Comparison of ENCODE assay signal across 8 cellular contexts in the genomic region with DNA sequence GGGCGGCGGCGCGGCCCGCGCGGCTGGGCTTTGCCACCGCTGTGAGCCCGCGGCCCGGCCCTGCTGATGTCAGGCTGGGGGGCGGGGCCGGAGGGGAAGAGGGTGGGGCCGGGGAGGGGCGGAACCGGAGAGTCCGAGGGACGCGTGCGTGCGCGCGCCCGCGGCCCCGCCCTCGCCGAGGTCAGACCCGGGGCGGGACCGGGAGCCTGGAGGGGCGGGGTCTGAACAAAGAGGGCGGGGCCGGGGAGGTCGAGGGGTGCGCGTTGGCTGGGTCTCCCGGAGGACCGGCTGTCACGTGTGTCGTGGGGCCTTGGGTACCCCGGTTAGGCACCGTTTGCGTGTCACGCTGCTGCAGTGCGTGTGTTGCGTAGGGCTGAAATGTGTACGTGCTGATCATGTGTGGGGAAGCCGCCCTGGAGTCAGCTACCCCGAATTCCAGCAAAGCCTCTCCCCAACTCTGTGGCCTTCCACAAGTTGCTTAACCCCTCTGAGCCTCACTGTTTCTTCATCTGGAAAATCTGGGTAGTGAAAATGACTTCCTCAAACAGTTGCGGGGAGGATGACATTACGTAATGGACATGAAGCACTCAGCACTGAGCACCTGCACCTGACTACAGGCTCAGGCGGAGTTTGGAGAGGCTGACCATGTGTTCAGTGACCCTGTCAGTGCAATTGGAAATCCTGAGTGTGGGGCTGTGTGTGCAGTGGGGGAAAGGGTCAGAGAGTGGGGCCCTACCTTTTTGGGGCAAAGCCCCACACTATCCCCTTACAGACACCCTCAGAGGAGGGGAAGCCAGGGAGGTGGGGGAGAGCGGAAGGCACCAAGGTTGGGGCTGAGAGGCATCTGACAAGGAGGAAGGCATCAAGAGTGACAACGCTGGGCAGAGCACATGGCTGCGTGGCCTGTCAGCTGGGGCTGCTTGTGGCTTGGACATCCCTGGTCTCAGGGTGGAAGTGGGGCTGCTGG. TPM values are rescaled to one million over a fixed set of nuclear protein-coding genes. Genes with fewer than 3 reads are reported as not detected.
DNase-seq lines count a peak whose midpoint lies in the region; ATAC-seq, FAIRE-seq and TF ChIP-seq lines count a peak whose summit lies in the region.

A gene (minus strand): TSS at position 41 of the 967 bp plus-strand sequence. CDS start 86 bp downstream, outside the sequence.

- peak within 1 kb of the TSS; percentile 65 for H3K4me3 ChIP-seq in astrocyte (ENCODE audit: insufficient read depth, low read depth, low read length)
- H3K4me3 ChIP-seq in vagina: peak within 1 kb of the TSS; percentile 75 to 82

- peak; percentile 51 for ATAC-seq in HG02870 (IDR thresholded peaks at IDR 0.05; ENCODE audit: unreplicated experiment)

- H3K9me3 ChIP-seq in astrocyte (ENCODE audit: insufficient read depth, low read depth, low read length) (no peaks in the 10 kb centered on the region), vagina (no peaks in the 10 kb centered on the region)

- H3K27ac ChIP-seq in astrocyte (ENCODE audit: low read depth, low read length) (no peak within 1 kb of the TSS), vagina (peak within 1 kb of the TSS; percentile 95)

- intact Hi-C loops in vagina (cut with DNase I): no loop called here

- H3K4me3 Mint-ChIP-seq in astrocyte (ENCODE audit: unreplicated experiment): peak within 1 kb of the TSS; percentile 86

- H2AFZ ChIP-seq in astrocyte (ENCODE audit: low read depth, low read length): peak within 1 kb of the TSS; percentile 70

- TF ChIP-seq CTCF in astrocyte (IDR thresholded peaks at IDR 0.05; ENCODE audit: insufficient read depth, low read depth, low read length) (no peak), vagina (IDR thresholded peaks at IDR 0.05) (no peak)

- H4K20me1 ChIP-seq in astrocyte (ENCODE audit: insufficient read depth, low read length): peaks cover 86% of the 10 kb centered on the region

- H3K4me1 Mint-ChIP-seq in astrocyte (ENCODE audit: low read depth, unreplicated experiment): peaks cover 23% of the 10 kb centered on the region

- H3K79me2 ChIP-seq in astrocyte (ENCODE audit: insufficient read depth, low read length): peaks cover 42% of the 10 kb centered on the region

- H3K27ac Mint-ChIP-seq in astrocyte (ENCODE audit: unreplicated experiment): peak within 1 kb of the TSS; percentile 8

- H3K36me3 ChIP-seq in astrocyte (ENCODE audit: insufficient read depth, low read length): no peaks in the 10 kb centered on the region
- no peaks in the 10 kb centered on the region for H3K36me3 ChIP-seq in vagina

- H3K4me1 ChIP-seq in astrocyte (ENCODE audit: insufficient read depth, low read length): peaks cover 43% of the 10 kb centered on the region
- H3K4me1 ChIP-seq in vagina: peaks cover 82% of the 10 kb centered on the region

- H3K9ac ChIP-seq in astrocyte (ENCODE audit: low read length): peak within 1 kb of the TSS; percentile 76

- peak within 1 kb of the TSS; percentile 94 for H3K4me2 ChIP-seq in astrocyte (ENCODE audit: low read length)

- no peaks in the 10 kb centered on the region for H3K27me3 Mint-ChIP-seq in astrocyte (ENCODE audit: low read depth, unreplicated experiment)

- TF ChIP-seq POLR2A in GM12892 (IDR thresholded peaks at IDR 0.05; ENCODE audit: low read depth, low read length) (no peak), vagina (IDR thresholded peaks at IDR 0.05) (no peak)

- H3K36me3 Mint-ChIP-seq in astrocyte (ENCODE audit: low read depth, unreplicated experiment): peaks cover 6% of the 10 kb centered on the region

- H3K9me3 Mint-ChIP-seq in astrocyte (ENCODE audit: unreplicated experiment): no peaks in the 10 kb centered on the region

- H3K27me3 ChIP-seq in astrocyte (ENCODE audit: insufficient read depth, low read length): no peaks in the 10 kb centered on the region
- H3K27me3 ChIP-seq in vagina: no peaks in the 10 kb centered on the region

- DNase-seq in GM12892 (ENCODE audit: insufficient read length): peak; percentile 94
- peak; percentile 17 for DNase-seq in NCI-H187 treated with DMSO at 0.1 percent for 48 hours (lab: John Stamatoyannopoulos, UW)
- peak; percentile 51 for DNase-seq in T1000 (lab: John Stamatoyannopoulos, UW)
- peak; percentile 47 for DNase-seq in astrocyte (ENCODE audit: low read depth)
- peak; percentile 97 for DNase-seq in hepatic stellate cell (ENCODE audit: low spot score)
- peak; percentile 72 for DNase-seq in renal cortical epithelial cell (ENCODE audit: low read depth)
- DNase-seq in vagina (ENCODE audit: extremely low spot score in 2 of 2): no peak

- FAIRE-seq in GM12892 (lab: Jason Lieb, UNC) (no peak), astrocyte (lab: Jason Lieb, UNC) (no peak)

RNA-seq across cellular contexts. Expression of the gene that starts here (rescaled TPM):
- polyA plus RNA-seq in GM12892 (2012; ENCODE audit: missing spikeins): 24.6 TPM
- 41.2 and 46.6 TPM in 2 replicates for total RNA-seq in astrocyte
- 16.0 and 35.4 TPM in 2 replicates for total RNA-seq in renal cortical epithelial cell
- total RNA-seq in vagina: 85.0 TPM

Comparison
In these comparisons a context has a peak if more than half of its experiments do, and no peak if none do; other contexts are left out.
1. DNase-seq: peak in GM12892 (single experiment), NCI-H187 treated with DMSO at 0.1 percent for 48 hours (single experiment), T1000 (single experiment), astrocyte (single experiment), hepatic stellate cell (single experiment) and renal cortical epithelial cell (single experiment); none in vagina (0 of 2).